In genomic region chr10:72435570-72435969, GRCh38 we compare ENCODE assay signal across 28 cellular contexts.
"Had no signal": no experiment of that assay in that cellular context is flagged by ENCODE, and none has a peak within 500 bp of the region (broad histone marks: within the 10 kb centered on the region; RNA-seq: fewer than 3 reads in every experiment).

No MANE protein-coding gene starts in this region.

- H3K9me3 Mint-ChIP-seq: natural killer cell; stimulated activated effector memory CD8-positive, alpha-beta T cell treated with anti-CD3 and anti-CD28 coated beads, Interleukin-12 subunit alpha, Interleukin-12 subunit beta, amount 100 ng/mL, for 72 hours; stimulated activated naive B cell treated with anti-CD40 and anti-IgM and Interleukin-4, amounts not matched to agents 10 μg/mL and 1 μg/mL and 100 μg/mL, for 72 hours; stimulated activated naive CD8-positive, alpha-beta T cell treated with anti-CD3 and anti-CD28 coated beads, Interleukin-15, Interleukin-2, amounts not matched to agents 100 ng/mL and 50 ng/mL, for 24 hours; type B pancreatic cell had no signal

- H3K27ac ChIP-seq: neutrophil, ovary, parathyroid adenoma, psoas muscle, right lobe of liver, sigmoid colon, stomach, suprapubic skin, testis, tibial artery, transverse colon, upper lobe of right lung, uterus had no signal

- H3K27me3 Mint-ChIP-seq: naive thymus-derived CD4-positive, alpha-beta T cell; stimulated activated naive B cell treated with anti-CD40 and anti-IgM and Interleukin-4, amounts not matched to agents 10 μg/mL and 1 μg/mL and 100 μg/mL, for 72 hours; stimulated activated naive CD8-positive, alpha-beta T cell treated with anti-CD3 and anti-CD28 coated beads, Interleukin-15, Interleukin-2, amounts not matched to agents 100 ng/mL and 50 ng/mL, for 24 hours; type B pancreatic cell had no signal

- ATAC-seq: naive thymus-derived CD4-positive, alpha-beta T cell; natural killer cell; psoas muscle; right cardiac atrium; right lobe of liver; stimulated activated effector memory CD8-positive, alpha-beta T cell treated with anti-CD3 and anti-CD28 coated beads, Interleukin-12 subunit alpha, Interleukin-12 subunit beta, amount 100 ng/mL, for 72 hours; stimulated activated naive B cell treated with anti-CD40 and anti-IgM and Interleukin-4, amounts not matched to agents 10 μg/mL and 1 μg/mL and 100 μg/mL, for 72 hours; upper lobe of right lung had no signal

- DNase-seq: naive thymus-derived CD4-positive, alpha-beta T cell; natural killer cell; nucleus accumbens; ovary; psoas muscle; right cardiac atrium; right lobe of liver; sigmoid colon; small intestine; stimulated activated CD4-positive, alpha-beta T cell treated with anti-CD3 and anti-CD28 coated beads, Interleukin-15, amount 100 ng/mL, for 24 hours; stimulated activated CD4-positive, alpha-beta T cell treated with anti-CD3 and anti-CD28 coated beads, Interleukin-2, amount 100 ng/mL, for 24 hours; stimulated activated CD4-positive, alpha-beta T cell treated with anti-CD3 and anti-CD28 coated beads, Interleukin-2, amount 100 ng/mL, for 48 hours; stimulated activated CD4-positive, alpha-beta T cell treated with anti-CD3 and anti-CD28 coated beads, Interleukin-4, amount 100 ng/mL, for 24 hours; stimulated activated naive B cell treated with anti-CD40 and anti-IgM and Interleukin-4, amounts not matched to agents 10 μg/mL and 1 μg/mL and 100 μg/mL, for 72 hours; stimulated activated naive CD4-positive, alpha-beta T cell treated with Interleukin-2 at 50 U/mL for 16 hours; stomach; testis; tibial artery; transverse colon; upper lobe of right lung; uterus had no signal

- H3K36me3 Mint-ChIP-seq: natural killer cell; stimulated activated effector memory CD8-positive, alpha-beta T cell treated with anti-CD3 and anti-CD28 coated beads, Interleukin-12 subunit alpha, Interleukin-12 subunit beta, amount 100 ng/mL, for 72 hours had no signal

- H3K4me3 Mint-ChIP-seq: naive thymus-derived CD4-positive, alpha-beta T cell; natural killer cell; nephron; stimulated activated effector memory CD8-positive, alpha-beta T cell treated with anti-CD3 and anti-CD28 coated beads, Interleukin-12 subunit alpha, Interleukin-12 subunit beta, amount 100 ng/mL, for 72 hours; stimulated activated naive B cell treated with anti-CD40 and anti-IgM and Interleukin-4, amounts not matched to agents 10 μg/mL and 1 μg/mL and 100 μg/mL, for 72 hours; stimulated activated naive CD8-positive, alpha-beta T cell treated with anti-CD3 and anti-CD28 coated beads, Interleukin-15, Interleukin-2, amounts not matched to agents 100 ng/mL and 50 ng/mL, for 24 hours; type B pancreatic cell had no signal

- H3K27ac Mint-ChIP-seq: naive thymus-derived CD4-positive, alpha-beta T cell; natural killer cell; nephron; stimulated activated effector memory CD8-positive, alpha-beta T cell treated with anti-CD3 and anti-CD28 coated beads, Interleukin-12 subunit alpha, Interleukin-12 subunit beta, amount 100 ng/mL, for 72 hours; stimulated activated naive B cell treated with anti-CD40 and anti-IgM and Interleukin-4, amounts not matched to agents 10 μg/mL and 1 μg/mL and 100 μg/mL, for 72 hours; stimulated activated naive CD8-positive, alpha-beta T cell treated with anti-CD3 and anti-CD28 coated beads, Interleukin-15, Interleukin-2, amounts not matched to agents 100 ng/mL and 50 ng/mL, for 24 hours; type B pancreatic cell had no signal

- H3K4me1 Mint-ChIP-seq: nephron; stimulated activated effector memory CD8-positive, alpha-beta T cell treated with anti-CD3 and anti-CD28 coated beads, Interleukin-12 subunit alpha, Interleukin-12 subunit beta, amount 100 ng/mL, for 72 hours had no signal
